In the genomic region with DNA sequence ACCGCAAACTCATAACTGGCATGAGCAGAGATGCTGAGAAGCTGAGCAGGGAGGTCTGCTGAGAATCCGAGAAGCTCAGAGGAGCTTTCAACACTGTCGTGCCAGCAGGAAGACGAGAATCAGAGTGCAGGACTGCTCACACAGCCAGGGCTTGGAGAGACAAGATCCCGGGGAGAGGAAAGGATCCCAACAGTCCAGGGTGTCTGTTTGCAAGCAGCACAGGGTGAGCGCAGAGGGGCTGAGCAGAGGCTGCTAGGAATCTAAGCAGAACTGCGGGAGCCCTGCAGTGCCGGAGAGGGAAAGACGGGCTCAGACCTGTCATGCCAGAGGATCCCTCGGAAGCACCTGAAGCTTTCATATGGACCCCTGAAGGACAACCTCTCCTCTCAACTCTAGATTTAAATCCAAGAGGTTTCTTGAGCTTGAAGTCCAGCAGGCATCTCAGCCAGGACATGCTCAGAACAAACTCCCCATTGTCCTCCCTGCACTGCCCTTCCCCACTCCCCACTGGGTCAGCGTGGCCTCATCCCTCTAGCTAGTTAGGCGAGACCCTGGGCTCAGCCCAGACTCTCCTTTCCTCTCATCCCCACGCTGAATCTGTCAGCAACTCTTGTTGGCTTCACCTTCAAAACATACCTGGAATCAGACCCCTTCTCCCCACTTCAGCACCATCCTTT, we compare ENCODE assay signal across 30 cellular contexts. TPM values are rescaled to one million over a fixed set of nuclear protein-coding genes. Genes with fewer than 3 reads are reported as not detected.
DNase-seq lines count a peak whose midpoint lies in the region; ATAC-seq and TF ChIP-seq lines count a peak whose summit lies in the region.
"Had no signal": no experiment of that assay in that cellular context is flagged by ENCODE, and none has a peak within 500 bp of the region (broad histone marks: within the 10 kb centered on the region; RNA-seq: fewer than 3 reads in every experiment).

No MANE protein-coding gene starts in this region.

- peaks cover 7 to 12% of the 10 kb centered on the region in 2 donors for H3K27me3 Mint-ChIP-seq in natural killer cell treated with Interleukin-12 subunit alpha and Interleukin-12 subunit beta and Interleukin-15 and Interleukin-18, amount 100 ng/mL, for 72 hours
- H3K27me3 Mint-ChIP-seq in natural killer cell (ENCODE audit: low read depth in 2 of 2) (peaks cover 0 to 19% of the 10 kb centered on the region in 2 donors), type B pancreatic cell (peaks cover 11% of the 10 kb centered on the region)

- no peaks in the 10 kb centered on the region for H3K36me3 ChIP-seq in duodenal mucosa (ENCODE audit: control insufficient read depth in 1 of 2, insufficient read depth in 2 of 2, low read length in 2 of 2)
- H3K36me3 ChIP-seq in mucosa of stomach (ENCODE audit: control insufficient read depth, insufficient read depth, low read length): no peaks in the 10 kb centered on the region
- H3K36me3 ChIP-seq: Peyer's patch, SJCRH30 had no signal

- H3K9me3 ChIP-seq in duodenal mucosa (ENCODE audit: control insufficient read depth in 1 of 2, low read length in 2 of 2): peaks cover 3 to 5% of the 10 kb centered on the region in 2 donors
- no peaks in the 10 kb centered on the region for H3K9me3 ChIP-seq in mucosa of stomach (ENCODE audit: control insufficient read depth, low read length)
- H3K9me3 ChIP-seq: Peyer's patch, SJCRH30 had no signal

- peak; percentile 16 for DNase-seq in natural killer cell treated with Interleukin-12 subunit alpha and Interleukin-12 subunit beta and Interleukin-15 and Interleukin-18, amount 100 ng/mL, for 72 hours (ENCODE audit: low spot score)
- DNase-seq in natural killer cell: no peak
- DNase-seq in type B pancreatic cell (ENCODE audit: extremely low spot score, unreplicated experiment): no peak
- no peak for DNase-seq in stimulated activated naive CD8-positive, alpha-beta T cell treated with anti-CD3 and anti-CD28 coated beads, Interleukin-15, Interleukin-2, amounts not matched to agents 100 U/mL and 50 U/mL, for 24 hours
- DNase-seq: ACHN; activated CD8-positive, alpha-beta T cell treated with anti-CD3 and anti-CD28 coated beads, Interleukin-2, amount 10 ng/mL, durations not matched to agents 7 days and 5 days; activated effector memory CD4-positive, alpha-beta T cell treated with Interleukin-2 at 50 U/mL for 16 hours; activated T-cell treated with anti-CD3 and anti-CD28 coated beads for 4 hours; islet precursor cell; MM.1S; NCI-H2029 treated with DMSO at 0.1 percent for 48 hours; SJCRH30; stimulated activated CD4-positive, alpha-beta T cell treated with anti-CD3 and anti-CD28 coated beads, Interleukin-2, amount 100 ng/mL, for 24 hours; T-helper 1 cell had no signal

- no peak overlapping the region for H3K27ac Mint-ChIP-seq in natural killer cell treated with Interleukin-12 subunit alpha and Interleukin-12 subunit beta and Interleukin-15 and Interleukin-18, amount 100 ng/mL, for 72 hours
- H3K27ac Mint-ChIP-seq in natural killer cell (no peak overlapping the region), type B pancreatic cell (peak overlapping the region; percentile 76)
- H3K27ac Mint-ChIP-seq: activated CD8-positive, alpha-beta T cell treated with anti-CD3 and anti-CD28 coated beads, Interleukin-2, amount 10 ng/mL, durations not matched to agents 7 days and 5 days had no signal

- H3K4me3 Mint-ChIP-seq in natural killer cell treated with Interleukin-12 subunit alpha and Interleukin-12 subunit beta and Interleukin-15 and Interleukin-18, amount 100 ng/mL, for 72 hours: no peak overlapping the region
- H3K4me3 Mint-ChIP-seq in natural killer cell (no peak overlapping the region), type B pancreatic cell (peak overlapping the region; percentile 52)
- H3K4me3 Mint-ChIP-seq: activated CD8-positive, alpha-beta T cell treated with anti-CD3 and anti-CD28 coated beads, Interleukin-2, amount 10 ng/mL, durations not matched to agents 7 days and 5 days; central memory CD8-positive, alpha-beta T cell had no signal

- H3K9me3 Mint-ChIP-seq in natural killer cell treated with Interleukin-12 subunit alpha and Interleukin-12 subunit beta and Interleukin-15 and Interleukin-18, amount 100 ng/mL, for 72 hours: peaks cover 9% of the 10 kb centered on the region
- H3K9me3 Mint-ChIP-seq in natural killer cell (peaks cover 2 to 8% of the 10 kb centered on the region in 2 donors), type B pancreatic cell (no peaks in the 10 kb centered on the region)

- H3K36me3 Mint-ChIP-seq in natural killer cell treated with Interleukin-12 subunit alpha and Interleukin-12 subunit beta and Interleukin-15 and Interleukin-18, amount 100 ng/mL, for 72 hours: no peaks in the 10 kb centered on the region
- H3K36me3 Mint-ChIP-seq in natural killer cell: no peaks in the 10 kb centered on the region
- H3K36me3 Mint-ChIP-seq in type B pancreatic cell: no peaks in the 10 kb centered on the region

- no peak for TF ChIP-seq CTCF in natural killer cell (IDR thresholded peaks at IDR 0.05)
- no peak for TF ChIP-seq CTCF in type B pancreatic cell (conservative IDR thresholded peaks at IDR 0.05)

- peaks cover 7 to 11% of the 10 kb centered on the region in 2 donors for H3K4me1 Mint-ChIP-seq in natural killer cell treated with Interleukin-12 subunit alpha and Interleukin-12 subunit beta and Interleukin-15 and Interleukin-18, amount 100 ng/mL, for 72 hours (ENCODE audit: low read depth in 2 of 2)
- peaks cover 0 to 10% of the 10 kb centered on the region in 2 donors for H3K4me1 Mint-ChIP-seq in natural killer cell
- H3K4me1 Mint-ChIP-seq in type B pancreatic cell (ENCODE audit: unreplicated experiment): peaks cover 29% of the 10 kb centered on the region

- H3K9ac ChIP-seq in duodenal mucosa (ENCODE audit: low read depth in 1 of 2, low read length in 2 of 2): peak overlapping the region; percentile 52 to 59
- H3K9ac ChIP-seq in mucosa of stomach (ENCODE audit: low read length): peak overlapping the region; percentile 5
- H3K9ac ChIP-seq: KMS-11 had no signal

- no peak overlapping the region for H3K27ac ChIP-seq in duodenal mucosa (ENCODE audit: low read depth, low read length)
- H3K27ac ChIP-seq: C4-2B, KMS-11, SJCRH30 had no signal

- no peak for ATAC-seq in natural killer cell treated with Interleukin-12 subunit alpha and Interleukin-12 subunit beta and Interleukin-15 and Interleukin-18, amount 100 ng/mL, for 72 hours
- ATAC-seq in natural killer cell (no peak), HG03457 (IDR thresholded peaks at IDR 0.05; ENCODE audit: unreplicated experiment) (no peak), GM18873 (IDR thresholded peaks at IDR 0.05; ENCODE audit: low FRiP score, unreplicated experiment) (no peak)
- no peak for ATAC-seq in stimulated activated naive CD8-positive, alpha-beta T cell treated with anti-CD3 and anti-CD28 coated beads, Interleukin-15, Interleukin-2, amounts not matched to agents 100 U/mL and 50 U/mL, for 24 hours
- ATAC-seq: activated CD4-positive, CD25-positive, alpha-beta regulatory T cell treated with anti-CD3 and anti-CD28 coated beads, Interleukin-2, amount 50 U/mL, for 24 hours; activated CD8-positive, alpha-beta T cell treated with anti-CD3 and anti-CD28 coated beads, Interleukin-2, amount 10 ng/mL, durations not matched to agents 7 days and 5 days; GM12878 had no signal

- H3K4me1 ChIP-seq in duodenal mucosa (ENCODE audit: control insufficient read depth in 1 of 2, insufficient read depth in 2 of 2, low read length in 2 of 2) (peaks cover 54 to 56% of the 10 kb centered on the region in 2 donors), mucosa of stomach (ENCODE audit: control insufficient read depth, insufficient read depth, low read length) (peaks cover 52% of the 10 kb centered on the region)
- H3K4me1 ChIP-seq: SJCRH30 had no signal

- peaks cover 0 to 4% of the 10 kb centered on the region in 2 donors for H3K27me3 ChIP-seq in duodenal mucosa (ENCODE audit: control insufficient read depth in 1 of 2, insufficient read depth in 2 of 2, low read length in 2 of 2)
- H3K27me3 ChIP-seq in mucosa of stomach (ENCODE audit: control insufficient read depth, insufficient read depth, low read length): peaks cover 31% of the 10 kb centered on the region
- H3K27me3 ChIP-seq: dorsolateral prefrontal cortex, Peyer's patch, SJCRH30 had no signal

- intact Hi-C loops in natural killer cell (cut with micrococcal nuclease): no loop called here

- H3K4me3 ChIP-seq in duodenal mucosa (ENCODE audit: low read depth in 1 of 2, low read length in 2 of 2) (no peak overlapping the region), mucosa of stomach (ENCODE audit: low read length) (no peak overlapping the region)
- H3K4me3 ChIP-seq: dorsolateral prefrontal cortex, GM12878, Peyer's patch, SJCRH30 had no signal

RNA-seq across cellular contexts. Expression of a gene that starts 40.7 kb away (rescaled TPM):
- not detected for total RNA-seq in natural killer cell treated with Interleukin-12 subunit alpha and Interleukin-12 subunit beta and Interleukin-15 and Interleukin-18, amount 100 ng/mL, for 72 hours
- total RNA-seq in natural killer cell (not detected), type B pancreatic cell (ENCODE audit: low replicate concordance) (not detected in 2 replicates)
- total RNA-seq: activated CD8-positive, alpha-beta T cell treated with anti-CD3 and anti-CD28 coated beads, Interleukin-2, amount 10 ng/mL, durations not matched to agents 7 days and 5 days; endothelial cell of umbilical vein; glomerular endothelial cell; GM12878; lung microvascular endothelial cell; Peyer's patch; SJCRH30; subcutaneous adipose tissue; urinary bladder had no signal
